Comparison of ENCODE assay signal across 19 cellular contexts in the genomic region with DNA sequence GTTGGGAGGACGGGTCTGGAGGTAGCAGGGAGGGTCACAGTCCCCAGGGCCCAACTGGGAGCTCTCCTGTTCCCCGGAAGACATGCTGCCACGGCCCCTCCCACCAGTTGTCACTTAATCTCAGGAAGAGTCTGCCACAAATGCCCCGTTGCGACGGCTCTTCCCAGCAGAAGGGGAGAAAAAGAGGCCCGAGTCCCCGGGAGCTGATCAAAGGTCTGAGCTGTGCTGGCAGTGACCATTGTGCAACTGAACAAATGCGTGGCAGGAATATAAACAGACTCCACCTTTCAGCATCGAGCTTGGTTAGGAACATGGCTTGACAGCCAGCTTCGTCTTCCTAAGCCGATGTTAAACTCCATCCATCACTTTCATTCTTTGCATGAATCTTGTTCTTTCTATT. TPM values are rescaled to one million over a fixed set of nuclear protein-coding genes. Genes with fewer than 3 reads are reported as not detected.
A peak's percentile ranks its signal among the peaks of the same experiment; 100 is the strongest.
DNase-seq lines count a peak whose midpoint lies in the region; ATAC-seq, FAIRE-seq and TF ChIP-seq lines count a peak whose summit lies in the region.
"Had no signal": no experiment of that assay in that cellular context is flagged by ENCODE, and none has a peak within 500 bp of the region (broad histone marks: within the 10 kb centered on the region; RNA-seq: fewer than 3 reads in every experiment).

No MANE protein-coding gene starts in this region.

- H3K27ac ChIP-seq in lower lobe of right lung (no peak overlapping the region), spleen (no peak overlapping the region)
- H3K27ac ChIP-seq: 22Rv1, BLaER1 had no signal

- FAIRE-seq in bronchial epithelial cell (lab: Jason Lieb, UNC): peak; percentile 23
- FAIRE-seq: RCC 7860 had no signal

- H3K4me3 ChIP-seq in bronchial epithelial cell (ENCODE audit: low read depth, low read length) (no peak overlapping the region), lower lobe of right lung (no peak overlapping the region), spleen (no peak overlapping the region)
- H3K4me3 ChIP-seq: BLaER1 had no signal

- 71 to 81% (median 74%) methylated on average over 12 of the region's 12 CpGs for WGBS in spleen, 5 donors

- no peaks in the 10 kb centered on the region for H3K9me3 ChIP-seq in lower lobe of right lung
- H3K9me3 ChIP-seq in spleen: no peaks in the 10 kb centered on the region
- H3K9me3 ChIP-seq: BLaER1 had no signal

- H3K36me3 ChIP-seq in bronchial epithelial cell (ENCODE audit: control insufficient read depth, insufficient read depth, low read length): no peaks in the 10 kb centered on the region
- no peaks in the 10 kb centered on the region for H3K36me3 ChIP-seq in lower lobe of right lung
- H3K36me3 ChIP-seq in spleen: no peaks in the 10 kb centered on the region
- H3K36me3 ChIP-seq: BLaER1 had no signal

- no peaks in the 10 kb centered on the region for H3K27me3 ChIP-seq in bronchial epithelial cell (ENCODE audit: control insufficient read depth, insufficient read depth, low read length)
- H3K27me3 ChIP-seq in lower lobe of right lung (ENCODE audit: low read depth): no peaks in the 10 kb centered on the region
- H3K27me3 ChIP-seq in spleen (replicated peaks in 1 of 7): no peaks in the 10 kb centered on the region
- H3K27me3 ChIP-seq: BLaER1 had no signal

- DNase-seq in NCI-H82 (lab: John Stamatoyannopoulos, UW) (peak; percentile 28), NCI-H82 treated with DMSO at 0.1 percent for 48 hours (lab: John Stamatoyannopoulos, UW; ENCODE audit: unreplicated experiment) (no peak), bronchial epithelial cell (ENCODE audit: low read depth) (no peak), lower lobe of right lung (peak; percentile 39), spleen (peak; percentile 58), RKO (ENCODE audit: low spot score) (no peak), NCI-H2081 (lab: John Stamatoyannopoulos, UW) (no peak)
- no peak for DNase-seq in stimulated activated CD4-positive, alpha-beta T cell treated with anti-CD3 and anti-CD28 coated beads, Interleukin-4, amount 100 ng/mL, for 4 hours
- DNase-seq: H9, MM.1S, NCI-H187 treated with DMSO at 0.1 percent for 48 hours, NCI-H2171, NCI-H774, SIG-M5 had no signal

- intact Hi-C loops in lower lobe of right lung (cut with DNase I): no loop called here
- intact Hi-C loops in spleen (cut with DNase I; ENCODE audit: low total_unique reads): no loop called here

- no peak for TF ChIP-seq POLR2A in spleen (IDR thresholded peaks at IDR 0.05)

- no peak for ATAC-seq in lower lobe of right lung

- H3K4me1 ChIP-seq in lower lobe of right lung (peaks cover 15% of the 10 kb centered on the region), spleen (peaks cover 0 to 15% (median 3%) of the 10 kb centered on the region in 6 donors)

- no peak for TF ChIP-seq CTCF in bronchial epithelial cell (IDR thresholded peaks at IDR 0.05; ENCODE audit: insufficient read depth, low read length, severe bottlenecking)
- TF ChIP-seq CTCF in lower lobe of right lung (IDR thresholded peaks at IDR 0.05): no peak
- TF ChIP-seq CTCF in spleen (IDR thresholded peaks at IDR 0.05 in 8 of 11, conservative IDR thresholded peaks at IDR 0.05 in 3 of 11): no peak

RNA-seq across cellular contexts. Expression of gene ZBTB21, which starts 27.8 kb away (rescaled TPM):
- total RNA-seq in bronchial epithelial cell (6.6 and 12.5 TPM in 2 replicates), lower lobe of right lung (15.6 TPM), spleen (10 to 100 TPM; 10.6 to 21.7 (median 16.2) TPM)
- 1 to 10 TPM; 1.9 to 3.0 (median 1.9) TPM for polyA plus RNA-seq in spleen

RNA-seq across cellular contexts. Expression of gene UMODL1, which starts 33.2 kb away (rescaled TPM):
- not detected in 2 replicates for total RNA-seq in bronchial epithelial cell
- total RNA-seq in lower lobe of right lung: 0.50 TPM
- total RNA-seq in spleen: under 1 TPM in 5 of 7 donors, not detected in 2; 0.09 to 0.85 (median 0.28) TPM
- under 1 TPM in 2 of 3 donors, not detected in 1; 0.02 to 0.03 TPM for polyA plus RNA-seq in spleen
- total RNA-seq: H9, HT1080, NCI-H460 had no signal

Comparison
In these comparisons a context has a peak if more than half of its experiments do, and no peak if none do; other contexts are left out.
1. DNase-seq: peak in NCI-H82 (single experiment), lower lobe of right lung (single experiment) and spleen (single experiment); none in NCI-H82 treated with DMSO at 0.1 percent for 48 hours (single experiment), bronchial epithelial cell (single experiment), RKO (single experiment), NCI-H2081 (0 of 2) and stimulated activated CD4-positive, alpha-beta T cell treated with anti-CD3 and anti-CD28 coated beads, Interleukin-4, amount 100 ng/mL, for 4 hours (0 of 2).